24 cellular contexts compared by ENCODE assay signal in the genomic region with DNA sequence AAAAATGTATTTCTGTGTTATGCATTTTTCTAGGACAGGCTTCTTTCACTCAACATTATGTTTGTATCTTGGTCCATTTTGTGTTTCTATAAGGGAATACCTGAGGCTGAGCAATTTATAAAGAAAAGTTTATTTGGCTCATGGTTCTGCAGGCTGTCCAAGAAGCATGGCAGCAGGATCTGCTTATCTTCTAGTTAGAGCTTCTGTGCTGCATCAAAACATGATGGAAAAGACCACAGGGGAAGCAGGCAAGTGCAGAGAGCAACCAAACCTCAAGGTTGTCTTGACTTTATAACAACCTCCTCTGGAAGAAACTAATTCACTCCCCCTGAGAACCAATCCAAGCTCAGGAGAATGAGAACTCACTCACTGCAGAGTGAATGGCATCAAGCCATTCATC.
"Had no signal": no experiment of that assay in that cellular context is flagged by ENCODE, and none has a peak within 500 bp of the region (broad histone marks: within the 10 kb centered on the region; RNA-seq: fewer than 3 reads in every experiment).

No MANE protein-coding gene starts in this region.

- H3K27me3 ChIP-seq: stomach, suprapubic skin, testis, thyroid gland, tibial artery, tibial nerve, transverse colon, upper lobe of left lung, upper lobe of right lung, uterus, vagina had no signal

- H3K4me1 ChIP-seq: stomach, suprapubic skin, testis, thyroid gland, tibial artery, tibial nerve, transverse colon, upper lobe of left lung, upper lobe of right lung, uterus, vagina had no signal

- DNase-seq: stimulated activated CD4-positive, alpha-beta T cell treated with anti-CD3 and anti-CD28 coated beads, Interleukin-2, amount 100 ng/mL, for 48 hours; stimulated activated CD4-positive, alpha-beta T cell treated with anti-CD3 and anti-CD28 coated beads, Interleukin-4, amount 100 ng/mL, for 1 hour; stimulated activated CD4-positive, alpha-beta T cell treated with anti-CD3 and anti-CD28 coated beads, Interleukin-4, amount 100 ng/mL, for 24 hours; stimulated activated CD4-positive, alpha-beta T cell treated with anti-CD3 and anti-CD28 coated beads, Interleukin-4, amount 100 ng/mL, for 4 hours; stimulated activated CD8-positive, alpha-beta memory T cell treated with anti-CD3 and anti-CD28 coated beads, Interleukin-4, amount 100 ng/mL, for 48 hours; stimulated activated naive B cell treated with anti-CD40 and anti-IgM and Interleukin-4, amounts not matched to agents 10 μg/mL and 1 μg/mL and 100 μg/mL, for 72 hours; stimulated activated naive CD4-positive, alpha-beta T cell; stimulated activated naive CD4-positive, alpha-beta T cell treated with Interleukin-2 at 50 U/mL for 16 hours; stimulated activated naive CD8-positive, alpha-beta T cell treated with anti-CD3 and anti-CD28 coated beads, Interleukin-15, amount 100 ng/mL, for 72 hours; stimulated activated naive CD8-positive, alpha-beta T cell treated with anti-CD3 and anti-CD28 coated beads, Interleukin-15, Interleukin-2, amounts not matched to agents 100 U/mL and 50 U/mL, for 24 hours; stomach; substantia nigra; testis; thyroid gland; tibial artery; transverse colon; trophoblast cell; upper lobe of left lung; upper lobe of right lung; uterus had no signal

- H3K27ac ChIP-seq: stomach, suprapubic skin, testis, thoracic aorta, thyroid gland, tibial artery, tibial nerve, transverse colon, upper lobe of left lung, upper lobe of right lung, uterus, vagina had no signal

- H3K4me3 ChIP-seq: stomach, suprapubic skin, testis, thoracic aorta, thyroid gland, tibial artery, tibial nerve, transverse colon, upper lobe of left lung, upper lobe of right lung, uterus, vagina had no signal

- H3K36me3 ChIP-seq: stomach, suprapubic skin, thoracic aorta, thyroid gland, tibial artery, tibial nerve, transverse colon, upper lobe of left lung, upper lobe of right lung, uterus, vagina had no signal

- H3K9me3 ChIP-seq: testis, thoracic aorta, thyroid gland, tibial artery, upper lobe of right lung, uterus, vagina had no signal
